ENCODE assay signal across 18 cellular contexts in the genomic region with DNA sequence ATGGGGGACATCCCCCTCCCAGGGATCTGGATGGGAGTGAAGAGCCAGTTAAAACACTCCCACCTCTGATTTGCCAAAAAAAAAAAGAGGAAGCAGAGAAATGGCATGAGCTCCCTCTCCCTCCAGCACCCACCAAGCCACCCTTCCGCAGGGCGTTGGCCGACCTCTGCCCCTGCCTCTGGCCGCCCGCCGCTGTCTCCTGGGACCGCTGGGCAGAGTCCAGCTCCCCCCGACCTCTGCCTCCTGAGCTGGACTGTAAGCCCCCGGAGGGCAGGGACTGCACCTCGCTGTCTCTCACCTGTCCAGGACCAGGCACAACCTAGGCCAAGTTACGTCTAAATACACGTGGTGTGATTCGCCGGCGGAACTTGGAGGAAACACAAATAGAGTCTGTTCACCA.
A peak's percentile ranks its signal among the peaks of the same experiment; 100 is the strongest.
DNase-seq lines count a peak whose midpoint lies in the region; ATAC-seq and TF ChIP-seq lines count a peak whose summit lies in the region.
"Had no signal": no experiment of that assay in that cellular context is flagged by ENCODE, and none has a peak within 500 bp of the region (broad histone marks: within the 10 kb centered on the region; RNA-seq: fewer than 3 reads in every experiment).

No MANE protein-coding gene starts in this region.

- no peak overlapping the region for H3K9ac ChIP-seq in neuronal stem cell (ENCODE audit: low read depth, low read length, poor library complexity)
- H3K9ac ChIP-seq: BLaER1, GM23248 had no signal

- ATAC-seq in Right ventricle myocardium inferior (no peak), heart right ventricle (no peak), WTC11 (no peak), GM19452 (IDR thresholded peaks at IDR 0.05; ENCODE audit: unreplicated experiment) (no peak)
- ATAC-seq: CD8-positive, alpha-beta T cell had no signal

- H3K18ac ChIP-seq in neuronal stem cell (ENCODE audit: low read length) = peak overlapping the region; percentile 24

- peaks cover 0 to 6% (median 0%) of the 10 kb centered on the region in 11 donors for H3K9me3 ChIP-seq in heart right ventricle
- peaks cover 0 to 5% of the 10 kb centered on the region in 2 donors for H3K9me3 ChIP-seq in neuronal stem cell (replicated peaks in 1 of 2; ENCODE audit: control insufficient read depth in 2 of 2, insufficient read depth in 1 of 2, low read depth in 1 of 2, low read length in 2 of 2)
- H3K9me3 ChIP-seq: BLaER1, Caco-2 had no signal

- H2BK15ac ChIP-seq in neuronal stem cell (ENCODE audit: low read length) = no peak overlapping the region

- 87 to 92% methylated on average over 14 to 15 of the region's 15 CpGs for WGBS in heart right ventricle, 2 donors
- no CpG with 5 or more reads among the region's 15 CpGs for WGBS in neuronal stem cell (ENCODE audit: extremely low coverage in 2 of 2, insufficient read length in 2 of 2, insufficient replicate concordance in 1 of 2), 2 donors

- peaks cover 17% of the 10 kb centered on the region for H3K27me3 Mint-ChIP-seq in WTC11 (ENCODE audit: low read depth)
- H3K27me3 Mint-ChIP-seq: CD4-positive, CD25-positive, alpha-beta regulatory T cell had no signal

- no peaks in the 10 kb centered on the region for H3K9me3 Mint-ChIP-seq in WTC11
- H3K9me3 Mint-ChIP-seq: CD8-positive, alpha-beta T cell had no signal

- POLR2A ChIA-PET in WTC11 (lab: Charles Lee) = no interaction called here

- H3K4me2 ChIP-seq in neuronal stem cell (ENCODE audit: insufficient read depth, low read length, poor library complexity, severe bottlenecking) = no peak overlapping the region
- H3K4me2 ChIP-seq: BLaER1 had no signal

- H3K36me3 ChIP-seq in heart right ventricle (no peaks in the 10 kb centered on the region), neuronal stem cell (replicated peaks in 1 of 2; ENCODE audit: control insufficient read depth in 2 of 2, insufficient read depth in 2 of 2, low read length in 2 of 2) (peaks cover 0 to 3% of the 10 kb centered on the region in 2 donors)
- H3K36me3 ChIP-seq: BLaER1 had no signal

- DNase-seq in Right ventricle myocardium inferior (ENCODE audit: missing footprints) = peak; percentile 22
- no peak for DNase-seq in heart right ventricle
- no peak for DNase-seq in WTC11 (ENCODE audit: low spot score)
- DNase-seq in neuronal stem cell (ENCODE audit: low spot score) = no peak
- no peak for DNase-seq in HK-2 (ENCODE audit: unreplicated experiment)
- DNase-seq in SHP77 (lab: John Stamatoyannopoulos, UW) = no peak
- DNase-seq: Caco-2; CD4-positive, CD25-positive, alpha-beta regulatory T cell; CD8-positive, alpha-beta T cell; DND-41; GM23248; H7; HCEC 1CT had no signal

- TF ChIP-seq CTCF in heart right ventricle (IDR thresholded peaks at IDR 0.05) = no peak
- TF ChIP-seq CTCF in WTC11 (IDR thresholded peaks at IDR 0.05) = no peak

- no peak overlapping the region for H2BK5ac ChIP-seq in neuronal stem cell (ENCODE audit: low read length)

- no peak overlapping the region for H2AFZ ChIP-seq in neuronal stem cell (ENCODE audit: low read length)
- H2AFZ ChIP-seq: GM23248 had no signal

- peak overlapping the region; percentile 52 for H3K23ac ChIP-seq in neuronal stem cell (ENCODE audit: low read depth, low read length, poor library complexity)

- H2AK5ac ChIP-seq in neuronal stem cell (ENCODE audit: low read depth, low read length) = peak overlapping the region; percentile 93

- CTCF ChIA-PET in WTC11 (lab: Charles Lee) = interaction anchor here (1.2 kb wide), 1 partner anchor 40 kb away, joined by 3 read pairs; no protein-coding TSS in a partner anchor

- H4K8ac ChIP-seq in neuronal stem cell (ENCODE audit: low read depth, low read length) = no peak overlapping the region

- peak overlapping the region; percentile 93; the same call in 1 of the 2 replicates for H3K27ac Mint-ChIP-seq in WTC11
- H3K27ac Mint-ChIP-seq: B cell; CD8-positive, alpha-beta T cell had no signal

- H2BK120ac ChIP-seq in neuronal stem cell (ENCODE audit: low read depth, low read length) = no peak overlapping the region

- H3K4me1 ChIP-seq in heart right ventricle (peaks cover 0 to 16% (median 0%) of the 10 kb centered on the region in 9 donors), neuronal stem cell (ENCODE audit: control insufficient read depth in 2 of 2, insufficient read depth in 1 of 2, low read depth in 1 of 2, low read length in 2 of 2) (peaks cover 6 to 21% of the 10 kb centered on the region in 2 donors)

- H4K91ac ChIP-seq in neuronal stem cell (ENCODE audit: low read depth, low read length, poor library complexity) = no peak overlapping the region

- no peak overlapping the region for H2BK12ac ChIP-seq in neuronal stem cell (ENCODE audit: low read length)

- H3K4me3 Mint-ChIP-seq in WTC11 = no peak overlapping the region
- H3K4me3 Mint-ChIP-seq: B cell; CD4-positive, CD25-positive, alpha-beta regulatory T cell; CD8-positive, alpha-beta T cell had no signal

- peaks cover 0 to 31% (median 20%) of the 10 kb centered on the region in 7 donors for H3K27me3 ChIP-seq in heart right ventricle
- H3K27me3 ChIP-seq in neuronal stem cell (ENCODE audit: control insufficient read depth in 3 of 3, insufficient read depth in 3 of 3, low read depth in 1 of 3, low read length in 3 of 3) = peaks cover 0 to 65% (median 2%) of the 10 kb centered on the region in 3 experiments

- peaks cover 3% of the 10 kb centered on the region for H3K79me1 ChIP-seq in neuronal stem cell (ENCODE audit: low read depth, low read length)

- no peak overlapping the region for H3K4me3 ChIP-seq in heart right ventricle
- H3K4me3 ChIP-seq in neuronal stem cell (ENCODE audit: low read length in 2 of 2) = no peak overlapping the region
- H3K4me3 ChIP-seq: BLaER1, GM23248 had no signal

- H3K36me3 Mint-ChIP-seq in WTC11 = no peaks in the 10 kb centered on the region
- H3K36me3 Mint-ChIP-seq: CD4-positive, CD25-positive, alpha-beta regulatory T cell; CD8-positive, alpha-beta T cell had no signal

- H3K27ac ChIP-seq in heart right ventricle = no peak overlapping the region
- no peak overlapping the region for H3K27ac ChIP-seq in neuronal stem cell (replicated peaks; ENCODE audit: low read length)
- H3K27ac ChIP-seq: 22Rv1, BLaER1, C4-2B, GM23248 had no signal

- intact Hi-C loops in Right ventricle myocardium inferior (cut with DNase I) (no loop called here), heart right ventricle (cut with DNase I) (no loop called here)

- H3K14ac ChIP-seq in neuronal stem cell (ENCODE audit: low read length) = no peak overlapping the region

- no peak overlapping the region for H3K4ac ChIP-seq in neuronal stem cell (ENCODE audit: low read length)

- peaks cover 7% of the 10 kb centered on the region for H3K4me1 Mint-ChIP-seq in WTC11
- H3K4me1 Mint-ChIP-seq: B cell; CD4-positive, CD25-positive, alpha-beta regulatory T cell had no signal

TF ChIP-seq in WTC11, 78 proteins besides CTCF, POLR2A, EP300 and RAD21 (continues in another document):
- no peak for TF ChIP-seq AR (CRISPR knock-in tag; IDR thresholded peaks at IDR 0.05)
- TF ChIP-seq NR2C2 (CRISPR knock-in tag; IDR thresholded peaks at IDR 0.05) = no peak
- TF ChIP-seq ATF1 (CRISPR knock-in tag; IDR thresholded peaks at IDR 0.05) = no peak
- TF ChIP-seq, protein P1, sequence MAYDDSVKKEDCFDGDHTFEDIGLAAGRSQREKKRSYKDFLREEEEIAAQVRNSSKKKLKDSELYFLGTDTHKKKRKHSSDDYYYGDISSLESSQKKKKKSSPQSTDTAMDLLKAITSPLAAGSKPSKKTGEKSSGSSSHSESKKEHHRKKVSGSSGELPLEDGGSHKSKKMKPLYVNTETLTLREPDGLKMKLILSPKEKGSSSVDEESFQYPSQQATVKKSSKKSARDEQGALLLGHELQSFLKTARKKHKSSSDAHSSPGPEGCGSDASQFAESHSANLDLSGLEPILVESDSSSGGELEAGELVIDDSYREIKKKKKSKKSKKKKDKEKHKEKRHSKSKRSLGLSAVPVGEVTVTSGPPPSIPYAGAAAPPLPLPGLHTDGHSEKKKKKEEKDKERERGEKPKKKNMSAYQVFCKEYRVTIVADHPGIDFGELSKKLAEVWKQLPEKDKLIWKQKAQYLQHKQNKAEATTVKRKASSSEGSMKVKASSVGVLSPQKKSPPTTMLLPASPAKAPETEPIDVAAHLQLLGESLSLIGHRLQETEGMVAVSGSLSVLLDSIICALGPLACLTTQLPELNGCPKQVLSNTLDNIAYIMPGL (CRISPR knock-in tag; IDR thresholded peaks at IDR 0.05) = no peak
- TF ChIP-seq CBFB (CRISPR knock-in tag; IDR thresholded peaks at IDR 0.05; ENCODE audit: low read depth) = no peak
- no peak for TF ChIP-seq PREB (CRISPR knock-in tag; IDR thresholded peaks at IDR 0.05; ENCODE audit: borderline replicate concordance)
- no peak for TF ChIP-seq SP1 (CRISPR knock-in tag; conservative IDR thresholded peaks at IDR 0.05)
- no peak for TF ChIP-seq GABPB1 (CRISPR knock-in tag; IDR thresholded peaks at IDR 0.05)
- TF ChIP-seq KAT7 (CRISPR knock-in tag; IDR thresholded peaks at IDR 0.05; ENCODE audit: borderline replicate concordance) = no peak
